ENCODE assay signal across 8 cellular contexts in genomic region chr19:58439576-58440554, GRCh38. TPM values are rescaled to one million over a fixed set of nuclear protein-coding genes. Genes with fewer than 3 reads are reported as not detected.
DNase-seq lines count a peak whose midpoint lies in the region; FAIRE-seq and TF ChIP-seq lines count a peak whose summit lies in the region.

Gene ZNF132 (minus strand): TSS chr19:58440153. CDS start chr19:58439821, 332 bp downstream.

- H3K4me1 ChIP-seq in kidney (ENCODE audit: control insufficient read depth in 1 of 2, insufficient read depth in 1 of 2, low read depth in 1 of 2, low read length in 2 of 2): peaks cover 9 to 16% of the 10 kb centered on the region in 2 donors

- peaks cover 12 to 25% of the 10 kb centered on the region in 2 donors for H3K36me3 ChIP-seq in kidney (ENCODE audit: control insufficient read depth in 1 of 2, insufficient read depth in 2 of 2, low read length in 2 of 2)

- TF ChIP-seq CTCF in HFF-Myc (IDR thresholded peaks at IDR 0.05; ENCODE audit: low read depth, low read length, missing control alignments) (no peak), kidney (IDR thresholded peaks at IDR 0.05; ENCODE audit: borderline replicate concordance, extremely low read depth, insufficient read depth) (no peak)

- DNase-seq in GM04504 (ENCODE audit: low read depth) (peak; percentile 100), HFF-Myc (ENCODE audit: extremely low read depth, low read depth) (peak; percentile 99), NCI-H146 (lab: John Stamatoyannopoulos, UW) (peak; percentile 98), kidney (peak; percentile 99), NCI-H69 (lab: John Stamatoyannopoulos, UW) (no peak)
- DNase-seq in activated CD4-positive, alpha-beta T cell treated with anti-CD3 and anti-CD28 coated beads for 24 hours (ENCODE audit: low read depth in 2 of 2): peak; percentile 82 to 85
- DNase-seq in stimulated activated CD4-positive, alpha-beta T cell treated with anti-CD3 and anti-CD28 coated beads, Interleukin-15, amount 100 ng/mL, for 1 hour (ENCODE audit: low read depth in 1 of 2, low spot score in 1 of 2): peak; percentile 77 to 86

- intact Hi-C loops in kidney (cut with DNase I): no loop called here

- H3K4me3 ChIP-seq in HFF-Myc (replicated peaks; ENCODE audit: low read depth, low read length) (peak within 1 kb of the TSS; percentile 57), kidney (ENCODE audit: low read length in 2 of 2) (peak within 1 kb of the TSS; percentile 87 to 90)

- FAIRE-seq in kidney (lab: Jason Lieb, UNC): peak; percentile 99

- H3K27ac ChIP-seq in cingulate gyrus (ENCODE audit: low read depth, low read length): peak within 1 kb of the TSS; percentile 83
- peak within 1 kb of the TSS; percentile 62 to 65 for H3K27ac ChIP-seq in kidney (ENCODE audit: low read depth in 2 of 2, low read length in 2 of 2)

- peak within 1 kb of the TSS; percentile 6 to 70 for H3K9ac ChIP-seq in kidney (ENCODE audit: low read length in 2 of 2)

- peaks cover 22 to 40% of the 10 kb centered on the region in 2 donors for H3K9me3 ChIP-seq in kidney (ENCODE audit: control insufficient read depth in 1 of 2, low read length in 2 of 2)

RNA-seq across cellular contexts. Expression of gene ZNF132, which starts in this region (rescaled TPM):
- 7.8 TPM for total RNA-seq in kidney
- 2.9 TPM for polyA plus RNA-seq in kidney (ENCODE audit: insufficient read depth, low read depth, low replicate concordance)
